ENCODE assay signal across 24 cellular contexts in genomic region chr15:66893294-66893693, GRCh38.
DNase-seq lines count a peak whose midpoint lies in the region; ATAC-seq, FAIRE-seq and TF ChIP-seq lines count a peak whose summit lies in the region.
"Had no signal": no experiment of that assay in that cellular context is flagged by ENCODE, and none has a peak within 500 bp of the region (broad histone marks: within the 10 kb centered on the region; RNA-seq: fewer than 3 reads in every experiment).

No MANE protein-coding gene starts in this region.

- WGBS in A549 (ENCODE audit: missing lambda C conversion rate), result 90% methylated on average over 4 of the region's 4 CpGs

- DNase-seq in A549 (ENCODE audit: low read depth in 1 of 2, low spot score in 1 of 2) (no peak), GM23338 (ENCODE audit: low spot score) (no peak), ecto neural progenitor cell (ENCODE audit: low spot score) (peak; percentile 9), A172 (ENCODE audit: low spot score) (no peak), activated gamma-delta T cell (lab: John Stamatoyannopoulos, UW) (no peak), NCI-H2196 (lab: John Stamatoyannopoulos, UW; ENCODE audit: unreplicated experiment) (no peak)
- DNase-seq: ACHN, Calu3, DMS79 treated with DMSO at 0.1 percent for 48 hours, GF-D8, H7, IMR-90, MM.1S, NCI-H1417, NCI-H1694, NCI-H2029 treated with DMSO at 0.1 percent for 48 hours, NCI-H2227 treated with DMSO at 0.1 percent for 48 hours, NCI-H526 treated with DMSO at 0.1 percent for 48 hours, SHP77 treated with DMSO at 0.1 percent for 48 hours had no signal

- TF ChIP-seq EP300 in A549 (IDR thresholded peaks at IDR 0.05), result no peak

- TF ChIP-seq POLR2A in A549 (IDR thresholded peaks at IDR 0.05; ENCODE audit: low read length), result no peak

- H3K36me3 Mint-ChIP-seq in GM23338 (ENCODE audit: low read depth), result no peaks in the 10 kb centered on the region
- peaks cover 4% of the 10 kb centered on the region for H3K36me3 Mint-ChIP-seq in nephron (ENCODE audit: low read depth)

- FAIRE-seq in A549 (lab: Jason Lieb, UNC), result no peak
- FAIRE-seq: GM12891 had no signal

- H3K4me1 Mint-ChIP-seq in GM23338 (peaks cover 10% of the 10 kb centered on the region), nephron (peaks cover 27% of the 10 kb centered on the region)

- H3K4me3 Mint-ChIP-seq in GM23338 (no peak overlapping the region), nephron (no peak overlapping the region)

- H2AFZ ChIP-seq in GM23338, result peak overlapping the region; percentile 76; the same call in 1 of the 2 replicates

- peaks cover 26% of the 10 kb centered on the region; the same call in 2 of the 3 replicates for H3K9me3 Mint-ChIP-seq in GM23338
- peaks cover 9% of the 10 kb centered on the region for H3K9me3 Mint-ChIP-seq in nephron

- no peaks in the 10 kb centered on the region for H3K27me3 ChIP-seq in GM23338 (ENCODE audit: insufficient read depth)

- no peak overlapping the region for H3K4me3 ChIP-seq in A549
- no peak overlapping the region for H3K4me3 ChIP-seq in GM23338

- no peaks in the 10 kb centered on the region for H3K27me3 Mint-ChIP-seq in GM23338 (ENCODE audit: insufficient read depth, low read depth, poor library complexity)
- H3K27me3 Mint-ChIP-seq in nephron (ENCODE audit: low read depth), result no peaks in the 10 kb centered on the region

- H3K79me2 ChIP-seq in GM23338 (replicated peaks; ENCODE audit: insufficient read depth), result no peaks in the 10 kb centered on the region

- H3K4me1 ChIP-seq in A549, result peaks cover 37% of the 10 kb centered on the region
- no peaks in the 10 kb centered on the region for H3K4me1 ChIP-seq in GM23338 (ENCODE audit: insufficient read depth)

- no peaks in the 10 kb centered on the region for H4K20me1 ChIP-seq in GM23338 (replicated peaks; ENCODE audit: insufficient read depth)

- TF ChIP-seq CTCF in A549 (IDR thresholded peaks at IDR 0.05) (no peak), GM23338 (conservative IDR thresholded peaks at IDR 0.05; ENCODE audit: low read depth in 2 of 2) (no peak), nephron (IDR thresholded peaks at IDR 0.05; ENCODE audit: unreplicated experiment in 3 of 3) (no peak)

- H3F3A ChIP-seq in GM23338 (replicated peaks; ENCODE audit: low read depth), result no peaks in the 10 kb centered on the region

- H3K9me3 ChIP-seq in A549, result no peaks in the 10 kb centered on the region

- CTCF ChIA-PET in A549 (lab: Yijun Ruan, JAX), result interaction anchor here (0.8 to 3.8 kb wide), 5 partner anchors 8 to 62 kb away, joined by 3 to 25 read pairs (median 4); no protein-coding TSS in a partner anchor

- H3K36me3 ChIP-seq in GM23338 (ENCODE audit: insufficient read depth), result no peaks in the 10 kb centered on the region; the same call in 1 of the 2 replicates

- peak overlapping the region in 1 of 2 experiments; percentile 43; a peak in 2 of 6 replicates for H3K27ac ChIP-seq in A549
- H3K27ac ChIP-seq in GM23338 (ENCODE audit: low read depth), result no peak overlapping the region
- H3K27ac ChIP-seq: KMS-11, RWPE1 had no signal

- POLR2A ChIA-PET in A549 (lab: Yijun Ruan, JAX), result no interaction called here

- H3K9me2 ChIP-seq in GM23338 (ENCODE audit: insufficient read depth), result peaks cover 6% of the 10 kb centered on the region; the same call in 1 of the 2 replicates

- H3K27ac Mint-ChIP-seq in GM23338 (no peak overlapping the region), nephron (peak overlapping the region in 2 of 3 experiments; percentile 28 to 35)

- ATAC-seq in A549 (no peak), GM23338 (no peak), GM18909 (IDR thresholded peaks at IDR 0.05; ENCODE audit: poor library complexity, unreplicated experiment) (no peak)

- TF ChIP-seq RAD21 in A549 (conservative IDR thresholded peaks at IDR 0.05 in 1 of 2, IDR thresholded peaks at IDR 0.05 in 1 of 2), result no peak

- H3K4me2 ChIP-seq in A549, result peak overlapping the region; percentile 49; the same call in 2 of the 3 replicates
- H3K4me2 ChIP-seq in GM23338, result no peak overlapping the region
- H3K4me2 ChIP-seq: KMS-11 had no signal

TF ChIP-seq in A549, 52 proteins besides CTCF, POLR2A, EP300 and RAD21 (continues in another document):
- no peak for TF ChIP-seq SMC3 (IDR thresholded peaks at IDR 0.05)
- no peak for TF ChIP-seq MYC (IDR thresholded peaks at IDR 0.05; ENCODE audit: borderline replicate concordance, low read length)
- no peak for TF ChIP-seq JUN (IDR thresholded peaks at IDR 0.05)
- TF ChIP-seq ZFP36 (IDR thresholded peaks at IDR 0.05; ENCODE audit: borderline replicate concordance, partially characterized antibody), result no peak
- TF ChIP-seq CBX2 (IDR thresholded peaks at IDR 0.05; ENCODE audit: borderline replicate concordance, low read depth), result no peak
- TF ChIP-seq BCL3 (IDR thresholded peaks at IDR 0.05), result no peak
- TF ChIP-seq MAX (IDR thresholded peaks at IDR 0.05), result no peak
- TF ChIP-seq ZSCAN20 (CRISPR knock-in tag; IDR thresholded peaks at IDR 0.05), result no peak
- TF ChIP-seq FOSL2 (IDR thresholded peaks at IDR 0.05), result no peak
- TF ChIP-seq FOSL2 (CRISPR knock-in tag; IDR thresholded peaks at IDR 0.05), result no peak
- no peak for TF ChIP-seq ATOH8 (CRISPR knock-in tag; IDR thresholded peaks at IDR 0.05; ENCODE audit: low read depth)
- no peak for TF ChIP-seq FOXS1 (CRISPR knock-in tag; IDR thresholded peaks at IDR 0.05)
- no peak for TF ChIP-seq SREBF2 (IDR thresholded peaks at IDR 0.05)

TF ChIP-seq in GM23338, 12 proteins besides CTCF, POLR2A, EP300 and RAD21 (continues in another document):
- TF ChIP-seq ZNF462 (CRISPR knock-in tag; IDR thresholded peaks at IDR 0.05) (no peak), ZNF114 (CRISPR knock-in tag; IDR thresholded peaks at IDR 0.05) (no peak)
